ENCODE assay signal across 8 cellular contexts in genomic region chr1:152001631-152002584, GRCh38. TPM values are rescaled to one million over a fixed set of nuclear protein-coding genes. Genes with fewer than 3 reads are reported as not detected.
A peak's percentile ranks its signal among the peaks of the same experiment; 100 is the strongest.
DNase-seq lines count a peak whose midpoint lies in the region; ATAC-seq and TF ChIP-seq lines count a peak whose summit lies in the region.

No MANE protein-coding gene starts in this region.

- H3K36me3 Mint-ChIP-seq in activated B cell treated with CpG ODN at 0.5 μM for 24 hours (ENCODE audit: low read depth) = no peaks in the 10 kb centered on the region
- H3K36me3 Mint-ChIP-seq in central memory CD8-positive, alpha-beta T cell (ENCODE audit: insufficient read depth) = no peaks in the 10 kb centered on the region

- intact Hi-C loops in activated B cell treated with CpG ODN at 0.5 μM for 24 hours (cut with micrococcal nuclease) = loop anchor here (1.0 kb wide), 3 partner anchors 34 to 113 kb away; no protein-coding TSS in a partner anchor

- no peak overlapping the region for H3K4me3 Mint-ChIP-seq in activated B cell treated with CpG ODN at 0.5 μM for 24 hours
- no peak overlapping the region for H3K4me3 Mint-ChIP-seq in central memory CD8-positive, alpha-beta T cell

- CTCF ChIA-PET in activated B cell treated with CpG ODN at 0.5 μM for 24 hours (lab: Charles Lee) = interaction anchor here (0.6 to 14.4 kb wide), 31 partner anchors 10 to 457 kb away, joined by 3 to 204 read pairs (median 5); partner anchors contain the start of genes C2CD4D and THEM4

- H3K4me1 Mint-ChIP-seq in activated B cell treated with CpG ODN at 0.5 μM for 24 hours = no peaks in the 10 kb centered on the region
- no peaks in the 10 kb centered on the region for H3K4me1 Mint-ChIP-seq in central memory CD8-positive, alpha-beta T cell

- no peak overlapping the region for H3K27ac Mint-ChIP-seq in activated B cell treated with CpG ODN at 0.5 μM for 24 hours
- H3K27ac Mint-ChIP-seq in central memory CD8-positive, alpha-beta T cell (ENCODE audit: low read depth) = no peak overlapping the region

- ATAC-seq in activated B cell treated with CpG ODN at 0.5 μM for 24 hours (ENCODE audit: low read depth) (peak; percentile 85), left lobe of liver (peak; percentile 94), GM18517 (IDR thresholded peaks at IDR 0.05; ENCODE audit: unreplicated experiment) (no peak)
- peak; percentile 65 for ATAC-seq in central memory CD8-positive, alpha-beta T cell (replicated peaks; ENCODE audit: extremely low read depth, poor library complexity, severe bottlenecking)

- POLR2A ChIA-PET in activated B cell treated with CpG ODN at 0.5 μM for 24 hours (lab: Charles Lee) = interaction anchor here (1.2 to 1.4 kb wide), 3 partner anchors 34 to 93 kb away, joined by 4 read pairs; partner anchors contain the start of gene THEM4

- no peaks in the 10 kb centered on the region for H3K9me3 Mint-ChIP-seq in activated B cell treated with CpG ODN at 0.5 μM for 24 hours
- no peaks in the 10 kb centered on the region for H3K9me3 Mint-ChIP-seq in central memory CD8-positive, alpha-beta T cell

- peaks cover 22% of the 10 kb centered on the region for H3K27me3 Mint-ChIP-seq in activated B cell treated with CpG ODN at 0.5 μM for 24 hours
- H3K27me3 Mint-ChIP-seq in central memory CD8-positive, alpha-beta T cell = no peaks in the 10 kb centered on the region

- DNase-seq in ACHN (peak; percentile 92), GM19240 (ENCODE audit: insufficient read length, low spot score) (peak; percentile 23), NCI-H2196 (lab: John Stamatoyannopoulos, UW; ENCODE audit: unreplicated experiment) (peak; percentile 80), activated B cell treated with CpG ODN at 0.5 μM for 24 hours (peak; percentile 51), left lobe of liver (ENCODE audit: low spot score) (peak; percentile 84)
- DNase-seq in central memory CD8-positive, alpha-beta T cell (ENCODE audit: low spot score in 2 of 2) = peak; percentile 64 to 69
- peak; percentile 71 to 74 for DNase-seq in stimulated activated CD4-positive, alpha-beta T cell treated with anti-CD3 and anti-CD28 coated beads, Interleukin-1b, Interleukin-23, amount 100 ng/mL, for 4 hours (ENCODE audit: low read depth in 2 of 2)

- peak; percentile 95 for TF ChIP-seq CTCF in activated B cell treated with CpG ODN at 0.5 μM for 24 hours (IDR thresholded peaks at IDR 0.05)

- in situ Hi-C loops in ACHN (cut with HindIII; ENCODE audit: low pct_ligation_motif_present, low pct_unique_long_range_greater_than_20kb, low sequenced_read_pairs) = loop anchor here (25.0 kb wide), 1 partner anchor 90 kb away; the partner anchor contains the start of gene THEM4

RNA-seq across cellular contexts. Expression of gene S100A10, which starts 8.2 kb away (rescaled TPM):
- total RNA-seq in activated B cell treated with CpG ODN at 0.5 μM for 24 hours = 62.7 and 63.6 TPM in 2 replicates
- 45.0 TPM for total RNA-seq in left lobe of liver

RNA-seq across cellular contexts. Expression of gene S100A11, which starts 34.9 kb away (rescaled TPM):
- total RNA-seq in activated B cell treated with CpG ODN at 0.5 μM for 24 hours (65.6 and 71.2 TPM in 2 replicates), left lobe of liver (14.0 TPM)

Comparison
In these comparisons a context has a peak if more than half of its experiments do, and no peak if none do; other contexts are left out.
1. DNase-seq: peak in every context shown above with its lines; median percentile 92 in ACHN; 84 in left lobe of liver; 80 in NCI-H2196; 72 in stimulated activated CD4-positive, alpha-beta T cell treated with anti-CD3 and anti-CD28 coated beads, Interleukin-1b, Interleukin-23, amount 100 ng/mL, for 4 hours; 66 in central memory CD8-positive, alpha-beta T cell; 51 in activated B cell treated with CpG ODN at 0.5 μM for 24 hours; 23 in GM19240.